ENCODE assay signal across 1 cellular context in genomic region chr19:54160948-54161347, GRCh38.
TF ChIP-seq lines count a peak whose summit lies in the region.

No MANE protein-coding gene starts in this region.

TF ChIP-seq in GM12878, 131 proteins besides CTCF, POLR2A, EP300 and RAD21:
- TF ChIP-seq BCL3 (IDR thresholded peaks at IDR 0.05; ENCODE audit: borderline replicate concordance, insufficient read depth, low read depth, low read length, poor library complexity, severe bottlenecking) (no peak), IKZF2 (IDR thresholded peaks at IDR 0.05) (no peak), MYB (IDR thresholded peaks at IDR 0.05; ENCODE audit: borderline replicate concordance, low read depth, low read length) (no peak), BHLHE40 (IDR thresholded peaks at IDR 0.05; ENCODE audit: borderline replicate concordance in 1 of 2, low read depth in 2 of 2, low read length in 1 of 2) (no peak), RUNX3 (IDR thresholded peaks at IDR 0.05; ENCODE audit: low read length) (no peak), YBX1 (IDR thresholded peaks at IDR 0.05) (no peak), RAD51 (IDR thresholded peaks at IDR 0.05) (no peak)
- TF ChIP-seq, protein P1, sequence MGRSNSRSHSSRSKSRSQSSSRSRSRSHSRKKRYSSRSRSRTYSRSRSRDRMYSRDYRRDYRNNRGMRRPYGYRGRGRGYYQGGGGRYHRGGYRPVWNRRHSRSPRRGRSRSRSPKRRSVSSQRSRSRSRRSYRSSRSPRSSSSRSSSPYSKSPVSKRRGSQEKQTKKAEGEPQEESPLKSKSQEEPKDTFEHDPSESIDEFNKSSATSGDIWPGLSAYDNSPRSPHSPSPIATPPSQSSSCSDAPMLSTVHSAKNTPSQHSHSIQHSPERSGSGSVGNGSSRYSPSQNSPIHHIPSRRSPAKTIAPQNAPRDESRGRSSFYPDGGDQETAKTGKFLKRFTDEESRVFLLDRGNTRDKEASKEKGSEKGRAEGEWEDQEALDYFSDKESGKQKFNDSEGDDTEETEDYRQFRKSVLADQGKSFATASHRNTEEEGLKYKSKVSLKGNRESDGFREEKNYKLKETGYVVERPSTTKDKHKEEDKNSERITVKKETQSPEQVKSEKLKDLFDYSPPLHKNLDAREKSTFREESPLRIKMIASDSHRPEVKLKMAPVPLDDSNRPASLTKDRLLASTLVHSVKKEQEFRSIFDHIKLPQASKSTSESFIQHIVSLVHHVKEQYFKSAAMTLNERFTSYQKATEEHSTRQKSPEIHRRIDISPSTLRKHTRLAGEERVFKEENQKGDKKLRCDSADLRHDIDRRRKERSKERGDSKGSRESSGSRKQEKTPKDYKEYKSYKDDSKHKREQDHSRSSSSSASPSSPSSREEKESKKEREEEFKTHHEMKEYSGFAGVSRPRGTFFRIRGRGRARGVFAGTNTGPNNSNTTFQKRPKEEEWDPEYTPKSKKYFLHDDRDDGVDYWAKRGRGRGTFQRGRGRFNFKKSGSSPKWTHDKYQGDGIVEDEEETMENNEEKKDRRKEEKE (IDR thresholded peaks at IDR 0.05): no peak
TF ChIP-seq in GM12878: peak in this region for 0.
